In genomic region chr2:201357216-201357615, GRCh38 we compare ENCODE assay signal across 9 cellular contexts. TPM values are rescaled to one million over a fixed set of nuclear protein-coding genes. Genes with fewer than 3 reads are reported as not detected.
DNase-seq lines count a peak whose midpoint lies in the region; ATAC-seq, FAIRE-seq and TF ChIP-seq lines count a peak whose summit lies in the region.
"Had no signal": no experiment of that assay in that cellular context is flagged by ENCODE, and none has a peak within 500 bp of the region (broad histone marks: within the 10 kb centered on the region; RNA-seq: fewer than 3 reads in every experiment).

Gene FLACC1 (minus strand): TSS chr2:201357345. CDS start chr2:201351404, 5,941 bp downstream.

- no peak within 1 kb of the TSS for H3K4me3 ChIP-seq in bronchial epithelial cell (ENCODE audit: low read depth, low read length)
- H3K4me3 ChIP-seq in aorta (ENCODE audit: low read length in 2 of 2): no peak within 1 kb of the TSS

- ATAC-seq in aorta (ENCODE audit: low FRiP score) (peak; percentile 84), HG02588 (IDR thresholded peaks at IDR 0.05; ENCODE audit: unreplicated experiment) (no peak)

- H3K9me3 Mint-ChIP-seq in T-helper 2 cell treated with Interferon-gamma antibody and Interleukin-4, amounts not matched to agents 5 μg/mL and 100 μg/mL, for 36 hours: no peaks in the 10 kb centered on the region

- DNase-seq in T-helper 2 cell treated with Interferon-gamma antibody and Interleukin-4, amounts not matched to agents 5 μg/mL and 100 μg/mL, for 36 hours (ENCODE audit: low spot score): no peak
- DNase-seq in T-helper 2 cell (no peak), bronchial epithelial cell (ENCODE audit: low read depth) (peak; percentile 35), aorta (no peak), cortex of kidney (lab: John Stamatoyannopoulos, UW) (no peak), GM20000 (ENCODE audit: low spot score) (no peak)
- DNase-seq: CD4-positive, CD25-positive, alpha-beta regulatory T cell had no signal

- no peak for FAIRE-seq in bronchial epithelial cell (lab: Jason Lieb, UNC)

- H3K27ac ChIP-seq in layer of hippocampus (ENCODE audit: low read depth, low read length): peak within 1 kb of the TSS; percentile 27
- peak within 1 kb of the TSS in 1 of 2 donors; percentile 37 for H3K27ac ChIP-seq in aorta (ENCODE audit: low read depth in 1 of 2, low read length in 2 of 2)

- H3K27ac Mint-ChIP-seq in T-helper 2 cell treated with Interferon-gamma antibody and Interleukin-4, amounts not matched to agents 5 μg/mL and 100 μg/mL, for 36 hours: peak within 1 kb of the TSS; percentile 7

- peaks cover 34% of the 10 kb centered on the region for H3K4me1 Mint-ChIP-seq in T-helper 2 cell treated with Interferon-gamma antibody and Interleukin-4, amounts not matched to agents 5 μg/mL and 100 μg/mL, for 36 hours (ENCODE audit: low read depth)

- H3K27me3 Mint-ChIP-seq in T-helper 2 cell treated with Interferon-gamma antibody and Interleukin-4, amounts not matched to agents 5 μg/mL and 100 μg/mL, for 36 hours (ENCODE audit: low read depth): no peaks in the 10 kb centered on the region
- H3K27me3 Mint-ChIP-seq: CD4-positive, CD25-positive, alpha-beta regulatory T cell had no signal

- H3K4me1 ChIP-seq in aorta (ENCODE audit: control insufficient read depth in 1 of 2, insufficient read depth in 2 of 2, low read length in 2 of 2): no peaks in the 10 kb centered on the region

- TF ChIP-seq CTCF in bronchial epithelial cell (IDR thresholded peaks at IDR 0.05; ENCODE audit: insufficient read depth, low read length, severe bottlenecking) (no peak), GM20000 (IDR thresholded peaks at IDR 0.05; ENCODE audit: extremely low read depth, missing control alignments) (no peak)

- H3K36me3 Mint-ChIP-seq in T-helper 2 cell treated with Interferon-gamma antibody and Interleukin-4, amounts not matched to agents 5 μg/mL and 100 μg/mL, for 36 hours (ENCODE audit: low read depth): peaks cover 23% of the 10 kb centered on the region

- H3K27me3 ChIP-seq in bronchial epithelial cell (ENCODE audit: control insufficient read depth, insufficient read depth, low read length): no peaks in the 10 kb centered on the region
- no peaks in the 10 kb centered on the region for H3K27me3 ChIP-seq in layer of hippocampus (ENCODE audit: control insufficient read depth, insufficient read depth, low read length)
- H3K27me3 ChIP-seq in aorta (ENCODE audit: control insufficient read depth in 1 of 2, insufficient read depth in 2 of 2, low read length in 1 of 2): no peaks in the 10 kb centered on the region

- peaks cover 3% of the 10 kb centered on the region for H3K36me3 ChIP-seq in bronchial epithelial cell (ENCODE audit: control insufficient read depth, insufficient read depth, low read length)
- peaks cover 0 to 4% of the 10 kb centered on the region in 2 donors for H3K36me3 ChIP-seq in aorta (ENCODE audit: control insufficient read depth in 1 of 2, insufficient read depth in 2 of 2, low read length in 1 of 2)

- intact Hi-C loops in aorta (cut with DNase I): no loop called here

- WGBS in aorta, 2 donors: 0 to 7% methylated on average over 1 of the region's 1 CpG

- H3K9me3 ChIP-seq in aorta (ENCODE audit: control insufficient read depth, low read length): no peaks in the 10 kb centered on the region

- H3K4me3 Mint-ChIP-seq in T-helper 2 cell treated with Interferon-gamma antibody and Interleukin-4, amounts not matched to agents 5 μg/mL and 100 μg/mL, for 36 hours: no peak within 1 kb of the TSS
- H3K4me3 Mint-ChIP-seq: CD4-positive, CD25-positive, alpha-beta regulatory T cell had no signal

RNA-seq across cellular contexts. Expression of gene FLACC1, which starts in this region (rescaled TPM):
- total RNA-seq in bronchial epithelial cell: 0.13 and 0.26 TPM in 2 replicates
- total RNA-seq in aorta: 1 to 10 TPM; 6.1 to 6.7 TPM
- polyA plus RNA-seq in aorta: 1 to 10 TPM in 1 of 2 donors, under 1 TPM in 1; 0.75 to 2.5 TPM

Comparison
In these comparisons a context has a peak if more than half of its experiments do, and no peak if none do; other contexts are left out.
1. Peak in DNase-seq in bronchial epithelial cell; RNA of the gene not detected or under 1 TPM.